In the genomic region with DNA sequence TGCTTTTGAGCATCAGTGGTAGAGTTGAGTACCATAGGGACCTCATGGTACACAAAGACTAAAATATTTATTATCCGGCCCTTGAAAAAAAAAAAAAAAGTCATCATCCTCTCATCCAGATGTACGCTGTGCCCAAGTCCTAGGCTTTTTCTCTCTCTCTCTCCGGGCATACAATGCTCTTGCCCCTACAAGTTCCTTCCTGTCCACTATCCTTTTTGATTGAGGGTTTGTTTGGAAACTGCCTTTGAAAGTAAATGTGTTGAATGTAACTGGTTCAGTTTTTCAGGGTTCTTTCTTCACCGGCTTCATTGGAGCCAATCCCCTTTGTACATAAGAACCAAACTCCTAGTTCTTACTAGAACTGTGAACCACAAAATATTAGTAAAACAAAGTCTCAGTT, we compare ENCODE assay signal across 9 cellular contexts.
"Had no signal": no experiment of that assay in that cellular context is flagged by ENCODE, and none has a peak within 500 bp of the region (broad histone marks: within the 10 kb centered on the region; RNA-seq: fewer than 3 reads in every experiment).

No MANE protein-coding gene starts in this region.

- H3K4me3 ChIP-seq: GM23248, HAP-1 had no signal

- H3K9me3 Mint-ChIP-seq: HFFc6, IgD-negative memory B cell had no signal

- H3K27me3 Mint-ChIP-seq: IgD-negative memory B cell had no signal

- H3K9me3 ChIP-seq: HAP-1 had no signal

- H3K27ac Mint-ChIP-seq: HFFc6 had no signal

- FAIRE-seq: HepG2 had no signal

- H3K9ac ChIP-seq: GM23248 had no signal

- H3K4me1 ChIP-seq: HAP-1 had no signal

- H3K27ac ChIP-seq: GM23248 had no signal

- H2AFZ ChIP-seq: GM23248 had no signal

- ATAC-seq: HCT116, HepG2 had no signal

- H3K4me3 Mint-ChIP-seq: HFFc6, IgD-negative memory B cell had no signal

- DNase-seq: GM23248, GOT3, H7, HFFc6, KBM-7 had no signal

- H3K36me3 ChIP-seq: HAP-1 had no signal
